Comparison of ENCODE assay signal across 9 cellular contexts in the genomic region with DNA sequence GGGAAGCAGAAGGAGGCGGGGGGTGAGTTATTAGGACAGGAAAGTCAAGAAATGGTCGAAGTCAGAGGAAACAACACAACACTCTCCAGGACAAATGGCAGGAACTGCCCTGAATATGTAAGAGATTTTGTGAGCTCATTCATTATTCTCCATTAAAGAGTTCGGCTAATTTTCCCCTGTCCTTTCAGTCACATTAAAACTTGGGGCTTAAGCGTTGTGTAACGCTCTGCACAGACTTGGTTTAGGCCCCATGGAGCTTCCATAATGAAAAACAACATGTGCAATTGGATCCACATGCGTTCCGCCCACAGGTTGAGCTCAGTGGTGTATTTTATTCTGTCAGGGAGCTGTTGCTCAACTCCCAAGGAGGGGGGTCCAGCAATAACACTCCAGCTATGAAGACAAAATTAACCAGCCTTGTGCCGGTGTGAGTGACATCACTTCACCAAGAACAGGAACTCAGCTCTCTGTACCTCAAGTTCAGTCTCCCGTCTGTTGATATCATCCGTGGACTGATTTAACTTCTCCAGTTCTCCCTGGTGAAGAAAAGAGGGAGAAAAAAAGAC. TPM values are rescaled to one million over a fixed set of nuclear protein-coding genes. Genes with fewer than 3 reads are reported as not detected.
DNase-seq lines count a peak whose midpoint lies in the region; ATAC-seq and TF ChIP-seq lines count a peak whose summit lies in the region.
"Had no signal": no experiment of that assay in that cellular context is flagged by ENCODE, and none has a peak within 500 bp of the region (broad histone marks: within the 10 kb centered on the region; RNA-seq: fewer than 3 reads in every experiment).

No MANE protein-coding gene starts in this region.

- peaks cover 6 to 28% of the 10 kb centered on the region in 2 donors for H3K4me1 ChIP-seq in ascending aorta
- H3K4me1 ChIP-seq in lung (ENCODE audit: control insufficient read depth in 2 of 2, insufficient read depth in 2 of 2, low read length in 2 of 2), result peaks cover 3 to 20% of the 10 kb centered on the region in 2 donors
- peaks cover 29 to 39% of the 10 kb centered on the region in 2 donors for H3K4me1 ChIP-seq in uterus

- WGBS in lung, 2 donors, result 57 to 58% methylated on average over 10 of the region's 10 CpGs

- H3K36me3 ChIP-seq in ascending aorta (no peaks in the 10 kb centered on the region), lung (ENCODE audit: control insufficient read depth in 2 of 2, insufficient read depth in 2 of 2, low read length in 2 of 2) (peaks cover 0 to 3% of the 10 kb centered on the region in 2 donors), uterus (no peaks in the 10 kb centered on the region)

- H3K4me1 Mint-ChIP-seq in activated T-cell treated with anti-CD3 and anti-CD28 coated beads, Interleukin-2, amount 50 U/mL, for 4 hours (ENCODE audit: low read depth), result peaks cover 77% of the 10 kb centered on the region

- H3K27ac ChIP-seq in ascending aorta (peak overlapping the region; percentile 69 to 94), lung (ENCODE audit: low read depth in 1 of 2, low read length in 1 of 2) (no peak overlapping the region), uterus (peak overlapping the region; percentile 93 to 97)
- H3K27ac ChIP-seq: C4-2B had no signal

- H3K36me3 Mint-ChIP-seq in activated T-cell treated with anti-CD3 and anti-CD28 coated beads, Interleukin-2, amount 50 U/mL, for 4 hours (ENCODE audit: insufficient read depth), result peaks cover 26% of the 10 kb centered on the region

- peak overlapping the region; percentile 95 to 99 for H3K4me3 ChIP-seq in ascending aorta
- peak overlapping the region; percentile 37 for H3K4me3 ChIP-seq in lung
- peak overlapping the region; percentile 72 to 95 for H3K4me3 ChIP-seq in uterus

- TF ChIP-seq CTCF in ascending aorta (IDR thresholded peaks at IDR 0.05) (no peak), lung (IDR thresholded peaks at IDR 0.05; ENCODE audit: control extremely low read depth, extremely low read depth) (no peak), uterus (IDR thresholded peaks at IDR 0.05) (no peak)

- no peak for DNase-seq in activated T-cell treated with anti-CD3 and anti-CD28 coated beads, Interleukin-2, amount 50 U/mL, for 4 hours
- no peak for DNase-seq in activated T-cell treated with anti-CD3 and anti-CD28 coated beads, Interleukin-2, amount 50 U/mL, for 48 hours
- DNase-seq in ascending aorta (ENCODE audit: low spot score in 2 of 2), result peak; percentile 14 to 86
- no peak for DNase-seq in lung (ENCODE audit: low spot score)
- peak; percentile 85 to 93 for DNase-seq in uterus
- no peak for DNase-seq in stimulated activated CD4-positive, alpha-beta T cell treated with anti-CD3 and anti-CD28 coated beads, Interleukin-4, amount 100 ng/mL, for 4 hours
- no peak for DNase-seq in effector CD8-positive, alpha-beta T cell (lab: John Stamatoyannopoulos, UW)
- DNase-seq in DMS79 (lab: John Stamatoyannopoulos, UW), result no peak

- intact Hi-C loops in ascending aorta (cut with DNase I) (loop anchor here (2.0 kb wide), 1 partner anchor 37 kb away; no protein-coding TSS in a partner anchor), uterus (cut with DNase I; ENCODE audit: low total_unique reads) (no loop called here)

- no peak for ATAC-seq in activated T-cell treated with anti-CD3 and anti-CD28 coated beads, Interleukin-2, amount 50 U/mL, for 4 hours
- no peak for ATAC-seq in lung (ENCODE audit: insufficient read depth, low FRiP score)

- no peaks in the 10 kb centered on the region for H3K27me3 Mint-ChIP-seq in activated T-cell treated with anti-CD3 and anti-CD28 coated beads, Interleukin-2, amount 50 U/mL, for 4 hours (ENCODE audit: low read depth)

- TF ChIP-seq POLR2A in uterus (IDR thresholded peaks at IDR 0.05), result peak in 1 of 2 donors; percentile 38

- H3K27me3 ChIP-seq in ascending aorta (no peaks in the 10 kb centered on the region), lung (ENCODE audit: control insufficient read depth, insufficient read depth) (no peaks in the 10 kb centered on the region), uterus (no peaks in the 10 kb centered on the region)

- H3K9me3 ChIP-seq in ascending aorta (no peaks in the 10 kb centered on the region), lung (ENCODE audit: control insufficient read depth in 2 of 2, insufficient read depth in 1 of 2, low read length in 1 of 2) (no peaks in the 10 kb centered on the region), uterus (no peaks in the 10 kb centered on the region)

- H3K9me3 Mint-ChIP-seq in activated T-cell treated with anti-CD3 and anti-CD28 coated beads, Interleukin-2, amount 50 U/mL, for 4 hours, result no peaks in the 10 kb centered on the region

- peak overlapping the region; percentile 93 for H3K4me3 Mint-ChIP-seq in activated T-cell treated with anti-CD3 and anti-CD28 coated beads, Interleukin-2, amount 50 U/mL, for 4 hours

RNA-seq across cellular contexts. Expression of a gene that starts 2.3 kb away (rescaled TPM):
- total RNA-seq in activated T-cell treated with anti-CD3 and anti-CD28 coated beads, Interleukin-2, amount 50 U/mL, for 4 hours, result 10 to 100 TPM; 11.1 to 26.1 (median 12.9) TPM
- total RNA-seq in ascending aorta, result 65.9 TPM
- total RNA-seq in lung, result 10 to 100 TPM; 76.2 to 76.6 TPM
- polyA plus RNA-seq in lung, result 10 to 100 TPM; 50.3 to 58.4 TPM
- 100 to 1,000 TPM in 1 of 4 donors, 10 to 100 TPM in 3; 58.8 to 154 (median 75.5) TPM for total RNA-seq in uterus

Comparison
In these comparisons a context has a peak if more than half of its experiments do, and no peak if none do; other contexts are left out.
1. DNase-seq: peak in ascending aorta (2 of 2) and uterus (2 of 2); none in activated T-cell treated with anti-CD3 and anti-CD28 coated beads, Interleukin-2, amount 50 U/mL, for 4 hours (single experiment), activated T-cell treated with anti-CD3 and anti-CD28 coated beads, Interleukin-2, amount 50 U/mL, for 48 hours (0 of 2), lung (single experiment), stimulated activated CD4-positive, alpha-beta T cell treated with anti-CD3 and anti-CD28 coated beads, Interleukin-4, amount 100 ng/mL, for 4 hours (0 of 2), effector CD8-positive, alpha-beta T cell (single experiment) and DMS79 (single experiment).
2. H3K27ac ChIP-seq: peak in ascending aorta (2 of 2) and uterus (2 of 2); none in lung (0 of 2).
3. H3K4me3 ChIP-seq: peak in every context shown above with its lines; median percentile 97 in ascending aorta; 84 in uterus; 37 in lung.